8 cellular contexts compared by ENCODE assay signal in genomic region chr12:104137175-104137901, GRCh38. TPM values are rescaled to one million over a fixed set of nuclear protein-coding genes. Genes with fewer than 3 reads are reported as not detected.
DNase-seq lines count a peak whose midpoint lies in the region; ATAC-seq, FAIRE-seq and TF ChIP-seq lines count a peak whose summit lies in the region.

No MANE protein-coding gene starts in this region.

- H3K27me3 Mint-ChIP-seq in activated naive CD8-positive, alpha-beta T cell treated with anti-CD3 and anti-CD28 coated beads for 36 hours = no peaks in the 10 kb centered on the region

- H3K36me3 ChIP-seq in SK-N-MC (ENCODE audit: insufficient read depth, low read length) (peaks cover 26% of the 10 kb centered on the region), pancreas (no peaks in the 10 kb centered on the region), upper lobe of right lung (peaks cover 9% of the 10 kb centered on the region)

- intact Hi-C loops in Right ventricle myocardium inferior (cut with DNase I) (loop anchor here (5.0 to 10.0 kb wide), 2 partner anchors 150 to 1097 kb away; partner anchors contain the start of gene APPL2), pancreas (cut with DNase I) (no loop called here), upper lobe of right lung (cut with DNase I) (no loop called here)

- peak overlapping the region; percentile 87 for H3K4me3 Mint-ChIP-seq in activated naive CD8-positive, alpha-beta T cell treated with anti-CD3 and anti-CD28 coated beads for 36 hours

- H3K9ac ChIP-seq in SK-N-MC (ENCODE audit: insufficient read length) = peak overlapping the region; percentile 91

- peak overlapping the region; percentile 86 for H3K27ac Mint-ChIP-seq in activated naive CD8-positive, alpha-beta T cell treated with anti-CD3 and anti-CD28 coated beads for 36 hours

- peak; percentile 24 for ATAC-seq in GM19372 (IDR thresholded peaks at IDR 0.05; ENCODE audit: low read depth, unreplicated experiment)
- ATAC-seq in HG03469 (IDR thresholded peaks at IDR 0.05; ENCODE audit: unreplicated experiment) = peak; percentile 13
- ATAC-seq in Right ventricle myocardium inferior = peak; percentile 6
- ATAC-seq in pancreas = peak; percentile 7 to 26 (median 14)
- ATAC-seq in upper lobe of right lung = peak; percentile 1

- H3K4me1 ChIP-seq in pancreas (peaks cover 8 to 26% (median 22%) of the 10 kb centered on the region in 3 donors), upper lobe of right lung (peaks cover 27% of the 10 kb centered on the region)

- H3K36me3 Mint-ChIP-seq in activated naive CD8-positive, alpha-beta T cell treated with anti-CD3 and anti-CD28 coated beads for 36 hours = no peaks in the 10 kb centered on the region

- FAIRE-seq in pancreas (lab: Jason Lieb, UNC) = no peak

- no peak for TF ChIP-seq CTCF in pancreas (IDR thresholded peaks at IDR 0.05)
- no peak for TF ChIP-seq CTCF in upper lobe of right lung (IDR thresholded peaks at IDR 0.05)

- peak overlapping the region; percentile 66; the same call in 1 of the 2 replicates for H3K27ac ChIP-seq in SK-N-MC
- H3K27ac ChIP-seq in pancreas = peak overlapping the region; percentile 66 to 85 (median 81)
- peak overlapping the region; percentile 86 for H3K27ac ChIP-seq in upper lobe of right lung

- H3K4me3 ChIP-seq in SK-N-MC (peak overlapping the region; percentile 81), pancreas (peak overlapping the region; percentile 36 to 78 (median 66)), upper lobe of right lung (peak overlapping the region; percentile 77)

- DNase-seq in CD1c-positive myeloid dendritic cell (ENCODE audit: extremely low spot score) (peak; percentile 54), SK-N-MC (ENCODE audit: low read depth, low spot score) (no peak), Right ventricle myocardium inferior (ENCODE audit: missing footprints) (peak; percentile 73), pancreas (peak; percentile 32 to 83 (median 58)), upper lobe of right lung (peak; percentile 73)
- peak; percentile 63 for DNase-seq in activated naive CD8-positive, alpha-beta T cell treated with anti-CD3 and anti-CD28 coated beads for 36 hours

- no peaks in the 10 kb centered on the region for H3K9me3 ChIP-seq in SK-N-MC (ENCODE audit: low read depth, low read length)
- H3K9me3 ChIP-seq in pancreas = no peaks in the 10 kb centered on the region
- no peaks in the 10 kb centered on the region for H3K9me3 ChIP-seq in upper lobe of right lung

- peaks cover 16% of the 10 kb centered on the region for H3K4me1 Mint-ChIP-seq in activated naive CD8-positive, alpha-beta T cell treated with anti-CD3 and anti-CD28 coated beads for 36 hours

- WGBS in pancreas, 2 donors = 1% methylated on average over 41 to 74 of the region's 74 CpGs

- H3K9me3 Mint-ChIP-seq in activated naive CD8-positive, alpha-beta T cell treated with anti-CD3 and anti-CD28 coated beads for 36 hours = no peaks in the 10 kb centered on the region

- H3K27me3 ChIP-seq in pancreas (no peaks in the 10 kb centered on the region), upper lobe of right lung (no peaks in the 10 kb centered on the region)

RNA-seq across cellular contexts. Expression of gene NFYB, which starts 0.7 kb away (rescaled TPM):
- 10 to 100 TPM; 30.6 to 32.3 TPM for total RNA-seq in activated naive CD8-positive, alpha-beta T cell treated with anti-CD3 and anti-CD28 coated beads for 36 hours
- total RNA-seq in Right ventricle myocardium inferior (39.8 TPM), pancreas (10 to 100 TPM in 3 of 6 donors, 1 to 10 TPM in 3; 7.8 to 14.3 (median 9.4) TPM), upper lobe of right lung (37.7 TPM)
- polyA plus RNA-seq in pancreas = 10 to 100 TPM; 10.8 to 15.8 TPM
